In the genomic region with DNA sequence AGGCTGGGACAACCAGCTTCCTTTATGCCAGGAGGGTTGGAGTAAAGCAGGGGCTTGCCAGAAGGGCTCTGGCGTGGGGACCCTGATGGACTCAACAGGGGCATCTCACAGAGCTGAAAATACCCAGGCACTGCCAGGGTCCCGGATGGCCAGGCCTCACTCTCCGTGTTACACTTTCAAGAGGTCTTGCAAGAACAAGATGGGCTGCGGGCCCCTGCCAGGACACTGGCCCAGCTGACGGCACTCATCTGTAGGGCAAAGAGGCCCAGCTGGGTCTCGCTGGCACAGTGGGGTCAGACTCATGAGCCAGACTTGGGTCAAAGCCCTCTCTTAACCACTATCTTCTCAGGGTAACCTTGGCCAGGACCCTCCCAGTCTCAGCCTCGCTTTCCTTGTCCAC, we compare ENCODE assay signal across 13 cellular contexts.
A peak's percentile ranks its signal among the peaks of the same experiment; 100 is the strongest.
DNase-seq lines count a peak whose midpoint lies in the region; ATAC-seq and TF ChIP-seq lines count a peak whose summit lies in the region.
"Had no signal": no experiment of that assay in that cellular context is flagged by ENCODE, and none has a peak within 500 bp of the region (broad histone marks: within the 10 kb centered on the region; RNA-seq: fewer than 3 reads in every experiment).

No MANE protein-coding gene starts in this region.

- H3K4me1 ChIP-seq in left ventricle myocardium inferior, result peaks cover 94% of the 10 kb centered on the region

- H3K36me3 Mint-ChIP-seq in natural killer cell, result no peaks in the 10 kb centered on the region
- no peaks in the 10 kb centered on the region for H3K36me3 Mint-ChIP-seq in natural killer cell treated with Interleukin-12 subunit alpha and Interleukin-12 subunit beta and Interleukin-15 and Interleukin-18, amount 100 ng/mL, for 72 hours

- peak overlapping the region; percentile 97 to 99 for H3K27ac Mint-ChIP-seq in natural killer cell
- H3K27ac Mint-ChIP-seq in natural killer cell treated with Interleukin-12 subunit alpha and Interleukin-12 subunit beta and Interleukin-15 and Interleukin-18, amount 100 ng/mL, for 72 hours, result peak overlapping the region in 1 of 2 donors; percentile 29

- no peak overlapping the region for H3K4me3 ChIP-seq in left ventricle myocardium inferior
- no peak overlapping the region for H3K4me3 ChIP-seq in skin epidermis
- H3K4me3 ChIP-seq: adrenal gland, right lobe of liver had no signal

- H3K27me3 ChIP-seq in left ventricle myocardium inferior (ENCODE audit: low read depth), result no peaks in the 10 kb centered on the region
- H3K27me3 ChIP-seq: adrenal gland, right lobe of liver had no signal

- DNase-seq in natural killer cell (no peak), left ventricle myocardium inferior (no peak), GM10266 (ENCODE audit: extremely low spot score) (no peak)
- DNase-seq in natural killer cell treated with Interleukin-12 subunit alpha and Interleukin-12 subunit beta and Interleukin-15 and Interleukin-18, amount 100 ng/mL, for 72 hours (ENCODE audit: low spot score), result no peak
- DNase-seq: adrenal gland, foreskin melanocyte, NCI-H82, right lobe of liver had no signal

- ATAC-seq in natural killer cell, result no peak
- no peak for ATAC-seq in natural killer cell treated with Interleukin-12 subunit alpha and Interleukin-12 subunit beta and Interleukin-15 and Interleukin-18, amount 100 ng/mL, for 72 hours
- no peak for ATAC-seq in HG03457 (IDR thresholded peaks at IDR 0.05; ENCODE audit: unreplicated experiment)
- no peak for ATAC-seq in GM18511 (IDR thresholded peaks at IDR 0.05; ENCODE audit: unreplicated experiment)
- ATAC-seq in HG02610 (IDR thresholded peaks at IDR 0.05; ENCODE audit: unreplicated experiment), result no peak
- ATAC-seq: Panc1, right lobe of liver had no signal

- H3K27ac ChIP-seq in left ventricle myocardium inferior (replicated peaks) (peak overlapping the region; percentile 86), skin epidermis (peak overlapping the region in 20 of 21 experiments; percentile 4 to 98 (median 80))
- H3K27ac ChIP-seq: right lobe of liver had no signal

- no peaks in the 10 kb centered on the region for H3K9me3 Mint-ChIP-seq in natural killer cell
- H3K9me3 Mint-ChIP-seq in natural killer cell treated with Interleukin-12 subunit alpha and Interleukin-12 subunit beta and Interleukin-15 and Interleukin-18, amount 100 ng/mL, for 72 hours, result no peaks in the 10 kb centered on the region

- no peaks in the 10 kb centered on the region for H3K36me3 ChIP-seq in left ventricle myocardium inferior
- H3K36me3 ChIP-seq: right lobe of liver had no signal

- TF ChIP-seq CTCF in natural killer cell (IDR thresholded peaks at IDR 0.05) (no peak), left ventricle myocardium inferior (IDR thresholded peaks at IDR 0.05; ENCODE audit: borderline replicate concordance) (no peak), GM10266 (IDR thresholded peaks at IDR 0.05; ENCODE audit: control insufficient read depth, insufficient read depth, low read depth, missing control alignments) (no peak)

- intact Hi-C loops in natural killer cell (cut with micrococcal nuclease), result loop anchor here (10.0 kb wide), 1 partner anchor 879 kb away; no protein-coding TSS in a partner anchor
- intact Hi-C loops in left ventricle myocardium inferior (cut with micrococcal nuclease), result no loop called here

- H3K27me3 Mint-ChIP-seq in natural killer cell (ENCODE audit: low read depth in 2 of 2), result no peaks in the 10 kb centered on the region
- peaks cover 0 to 2% of the 10 kb centered on the region in 2 donors for H3K27me3 Mint-ChIP-seq in natural killer cell treated with Interleukin-12 subunit alpha and Interleukin-12 subunit beta and Interleukin-15 and Interleukin-18, amount 100 ng/mL, for 72 hours

- H3K4me1 Mint-ChIP-seq in natural killer cell, result peaks cover 53 to 87% of the 10 kb centered on the region in 2 donors
- peaks cover 60 to 70% of the 10 kb centered on the region in 2 donors for H3K4me1 Mint-ChIP-seq in natural killer cell treated with Interleukin-12 subunit alpha and Interleukin-12 subunit beta and Interleukin-15 and Interleukin-18, amount 100 ng/mL, for 72 hours (ENCODE audit: low read depth in 2 of 2)

- no peak overlapping the region for H3K4me3 Mint-ChIP-seq in natural killer cell
- H3K4me3 Mint-ChIP-seq in natural killer cell treated with Interleukin-12 subunit alpha and Interleukin-12 subunit beta and Interleukin-15 and Interleukin-18, amount 100 ng/mL, for 72 hours, result no peak overlapping the region

- no peaks in the 10 kb centered on the region for H3K9me3 ChIP-seq in left ventricle myocardium inferior (replicated peaks)
- H3K9me3 ChIP-seq: adrenal gland, right lobe of liver had no signal
